ENCODE assay signal across 16 cellular contexts in genomic region chr11:125412509-125412908, GRCh38.
DNase-seq lines count a peak whose midpoint lies in the region; ATAC-seq and TF ChIP-seq lines count a peak whose summit lies in the region.
"Had no signal": no experiment of that assay in that cellular context is flagged by ENCODE, and none has a peak within 500 bp of the region (broad histone marks: within the 10 kb centered on the region; RNA-seq: fewer than 3 reads in every experiment).

No MANE protein-coding gene starts in this region.

- no peaks in the 10 kb centered on the region for H3K79me2 ChIP-seq in mesendoderm (ENCODE audit: control insufficient read depth, insufficient read depth, low read length)

- peaks cover 2% of the 10 kb centered on the region for H3K4me1 ChIP-seq in mesendoderm (ENCODE audit: control insufficient read depth, low read depth, low read length)
- peaks cover 30 to 66% (median 48%) of the 10 kb centered on the region in 3 donors for H3K4me1 ChIP-seq in skeletal muscle tissue (ENCODE audit: control insufficient read depth in 3 of 3, insufficient read depth in 3 of 3, low read length in 3 of 3)

- no peak overlapping the region for H2AK5ac ChIP-seq in mesendoderm (ENCODE audit: low read length)

- no peak overlapping the region for H3K4me2 ChIP-seq in mesendoderm (ENCODE audit: low read length)
- H3K4me2 ChIP-seq: BLaER1 treated with 17β-estradiol and CSF1 and Interleukin-3, amounts not matched to agents 10 nM and 100 nM; GM23338 had no signal

- H3K9ac ChIP-seq in mesendoderm (ENCODE audit: low read length) (no peak overlapping the region), skeletal muscle tissue (ENCODE audit: low read depth in 1 of 3, low read length in 3 of 3) (peak overlapping the region; percentile 22 to 68 (median 46))
- H3K9ac ChIP-seq: BLaER1 treated with 17β-estradiol and CSF1 and Interleukin-3, amounts not matched to agents 10 nM and 100 nM had no signal

- WGBS in mesendoderm (ENCODE audit: extremely low coverage, insufficient coverage, low lambda C conversion rate) = no CpG with 5 or more reads among the region's 7 CpGs

- DNase-seq in epithelial cell of esophagus (ENCODE audit: low read depth) (peak; percentile 65), mesendoderm (no peak), ureter (ENCODE audit: low spot score) (no peak)
- no peak for DNase-seq in stimulated activated CD4-positive, alpha-beta T cell treated with anti-CD3 and anti-CD28 coated beads, Interleukin-1b, Interleukin-23, amount 100 ng/mL, for 48 hours
- DNase-seq: ACHN; Calu3; CD4-positive, CD25-positive, alpha-beta regulatory T cell; DMS 273 treated with DMSO at 0.1 percent for 48 hours; H9 had no signal

- H3K27ac ChIP-seq in mesendoderm (ENCODE audit: low read depth, low read length) (no peak overlapping the region), skeletal muscle tissue (ENCODE audit: low read depth, low read length) (peak overlapping the region; percentile 45)
- H3K27ac ChIP-seq: BLaER1 treated with 17β-estradiol and CSF1 and Interleukin-3, amounts not matched to agents 10 nM and 100 nM had no signal

- H3K79me1 ChIP-seq in mesendoderm (ENCODE audit: low read length) = no peaks in the 10 kb centered on the region

- peak overlapping the region in 3 of 5 experiments; percentile 23 to 91 (median 41) for H3K27ac Mint-ChIP-seq in brain
- H3K27ac Mint-ChIP-seq: GM23338 had no signal

- no peaks in the 10 kb centered on the region for H3K9me3 ChIP-seq in skeletal muscle tissue (ENCODE audit: control insufficient read depth in 3 of 3, low read length in 3 of 3)
- H3K9me3 ChIP-seq: BLaER1 treated with 17β-estradiol and CSF1 and Interleukin-3, amounts not matched to agents 10 nM and 100 nM had no signal

- H4K5ac ChIP-seq in mesendoderm (ENCODE audit: low read length) = no peak overlapping the region

- no peak overlapping the region for H2BK15ac ChIP-seq in mesendoderm (replicated peaks; ENCODE audit: low read depth)

- H3K36me3 ChIP-seq in mesendoderm (ENCODE audit: control insufficient read depth, insufficient read depth, low read length) (no peaks in the 10 kb centered on the region), skeletal muscle tissue (ENCODE audit: control insufficient read depth in 3 of 3, insufficient read depth in 3 of 3, low read length in 3 of 3) (peaks cover 0 to 2% (median 0%) of the 10 kb centered on the region in 3 donors)
- H3K36me3 ChIP-seq: BLaER1 treated with 17β-estradiol and CSF1 and Interleukin-3, amounts not matched to agents 10 nM and 100 nM had no signal

- H4K8ac ChIP-seq in mesendoderm (ENCODE audit: low read depth, low read length) = no peak overlapping the region

- ATAC-seq in GM19395 (IDR thresholded peaks at IDR 0.05; ENCODE audit: unreplicated experiment) (no peak), HG02938 (IDR thresholded peaks at IDR 0.05; ENCODE audit: unreplicated experiment) (no peak)
- ATAC-seq: GM23338, HepG2 had no signal

- H3K9me3 Mint-ChIP-seq in brain = no peaks in the 10 kb centered on the region
- H3K9me3 Mint-ChIP-seq: CD4-positive, CD25-positive, alpha-beta regulatory T cell; GM23338; H9 had no signal

- no peak overlapping the region for H3K4ac ChIP-seq in mesendoderm (ENCODE audit: low read depth, low read length)

- no peak overlapping the region for H3K18ac ChIP-seq in mesendoderm (ENCODE audit: low read length)

- H3K56ac ChIP-seq in mesendoderm (ENCODE audit: low read length) = no peak overlapping the region

- peaks cover 19% of the 10 kb centered on the region for H3K36me3 Mint-ChIP-seq in brain
- H3K36me3 Mint-ChIP-seq: CD4-positive, CD25-positive, alpha-beta regulatory T cell had no signal

- no peak overlapping the region for H3K4me3 ChIP-seq in epithelial cell of esophagus (ENCODE audit: low read length)
- H3K4me3 ChIP-seq in mesendoderm (ENCODE audit: low read length) = no peak overlapping the region
- peak overlapping the region in 1 of 3 donors; percentile 6 for H3K4me3 ChIP-seq in skeletal muscle tissue (ENCODE audit: low read length in 3 of 3)
- H3K4me3 ChIP-seq: BLaER1 treated with 17β-estradiol and CSF1 and Interleukin-3, amounts not matched to agents 10 nM and 100 nM; GM23338 had no signal

- no peaks in the 10 kb centered on the region for H3K27me3 ChIP-seq in mesendoderm (ENCODE audit: insufficient read depth, low read length, poor library complexity)
- no peaks in the 10 kb centered on the region for H3K27me3 ChIP-seq in skeletal muscle tissue (ENCODE audit: control insufficient read depth in 3 of 3, insufficient read depth in 3 of 3, low read length in 3 of 3)
- H3K27me3 ChIP-seq: BLaER1 treated with 17β-estradiol and CSF1 and Interleukin-3, amounts not matched to agents 10 nM and 100 nM had no signal

- peaks cover 38% of the 10 kb centered on the region for H3K4me1 Mint-ChIP-seq in brain
- H3K4me1 Mint-ChIP-seq: CD4-positive, CD25-positive, alpha-beta regulatory T cell had no signal

- no peak overlapping the region for H3K4me3 Mint-ChIP-seq in brain
- H3K4me3 Mint-ChIP-seq: CD4-positive, CD25-positive, alpha-beta regulatory T cell; GM23338; H9 had no signal

- H3K27me3 Mint-ChIP-seq in brain = no peaks in the 10 kb centered on the region

- TF ChIP-seq CTCF in brain (conservative IDR thresholded peaks at IDR 0.05) (no peak), epithelial cell of esophagus (IDR thresholded peaks at IDR 0.05; ENCODE audit: insufficient read depth, low read depth, low read length, missing control alignments) (no peak)

- H2BK5ac ChIP-seq in mesendoderm (ENCODE audit: low read length) = no peak overlapping the region

- H2BK120ac ChIP-seq in mesendoderm (ENCODE audit: low read depth, low read length) = no peak overlapping the region

- peak overlapping the region; percentile 51 for H3K23ac ChIP-seq in mesendoderm (ENCODE audit: low read length)
